Comparison of ENCODE assay signal across 13 cellular contexts in the genomic region with DNA sequence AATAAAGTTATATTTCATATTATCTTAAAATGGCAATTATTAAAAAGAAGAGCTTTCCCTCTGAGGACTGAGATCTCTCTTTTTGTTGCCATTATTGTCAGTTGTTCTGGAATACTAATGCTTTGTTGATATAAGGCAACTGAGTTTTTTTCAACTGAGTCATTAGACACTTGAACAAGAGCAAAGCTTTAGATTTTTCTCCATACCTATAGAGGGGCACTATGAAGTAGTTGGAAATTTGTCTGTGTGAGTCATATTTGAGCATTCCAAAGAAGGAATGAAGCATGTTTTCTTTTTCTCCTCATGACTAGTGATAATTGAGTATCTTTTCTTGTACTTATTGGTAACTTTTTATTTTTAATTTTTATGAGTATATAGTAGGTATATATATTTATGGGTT. TPM values are rescaled to one million over a fixed set of nuclear protein-coding genes. Genes with fewer than 3 reads are reported as not detected.
DNase-seq lines count a peak whose midpoint lies in the region; ATAC-seq and TF ChIP-seq lines count a peak whose summit lies in the region.
"Had no signal": no experiment of that assay in that cellular context is flagged by ENCODE, and none has a peak within 500 bp of the region (broad histone marks: within the 10 kb centered on the region; RNA-seq: fewer than 3 reads in every experiment).

No MANE protein-coding gene starts in this region.

- no peak for TF ChIP-seq EP300 in sigmoid colon (IDR thresholded peaks at IDR 0.05)

- H3K4me3 ChIP-seq in epithelial cell of proximal tubule (ENCODE audit: low read depth, low read length) = no peak overlapping the region
- no peak overlapping the region for H3K4me3 ChIP-seq in sigmoid colon
- H3K4me3 ChIP-seq: coronary artery, pancreas had no signal

- no peak for TF ChIP-seq POLR2A in sigmoid colon (IDR thresholded peaks at IDR 0.05)

- no peaks in the 10 kb centered on the region for H3K36me3 ChIP-seq in sigmoid colon
- H3K36me3 ChIP-seq: pancreas had no signal

- intact Hi-C loops in sigmoid colon (cut with DNase I) = no loop called here

- peak; percentile 97 for DNase-seq in ELR (ENCODE audit: low read depth)
- peak; percentile 42 for DNase-seq in RKO (ENCODE audit: low spot score)
- DNase-seq in epithelial cell of proximal tubule (ENCODE audit: low read depth) = peak; percentile 55
- peak; percentile 90 for DNase-seq in renal cortical epithelial cell (ENCODE audit: low read depth)
- no peak for DNase-seq in sigmoid colon
- DNase-seq: activated CD4-positive, alpha-beta T cell treated with anti-CD3 and anti-CD28 coated beads for 48 hours; activated gamma-delta T cell treated with Interleukin-2 at 50 U/mL for 16 hours; NCI-H510A; pancreas had no signal

- H3K27ac ChIP-seq in sigmoid colon = no peak overlapping the region
- H3K27ac ChIP-seq: coronary artery, pancreas had no signal

- no peaks in the 10 kb centered on the region for H3K27me3 ChIP-seq in sigmoid colon
- H3K27me3 ChIP-seq: pancreas had no signal

- TF ChIP-seq CTCF in epithelial cell of proximal tubule (conservative IDR thresholded peaks at IDR 0.05; ENCODE audit: low read depth, low read length) = no peak
- TF ChIP-seq CTCF in sigmoid colon (IDR thresholded peaks at IDR 0.05) = no peak

- ATAC-seq in HG03025 (IDR thresholded peaks at IDR 0.05; ENCODE audit: low FRiP score, unreplicated experiment) = no peak
- ATAC-seq in GM18873 (IDR thresholded peaks at IDR 0.05; ENCODE audit: low FRiP score, unreplicated experiment) = no peak
- ATAC-seq in GM21723 (IDR thresholded peaks at IDR 0.05; ENCODE audit: unreplicated experiment) = no peak
- ATAC-seq: pancreas had no signal

- H3K9me3 ChIP-seq in sigmoid colon = no peaks in the 10 kb centered on the region
- H3K9me3 ChIP-seq: pancreas had no signal

- peaks cover 0 to 48% (median 39%) of the 10 kb centered on the region in 4 donors for H3K4me1 ChIP-seq in sigmoid colon

RNA-seq across cellular contexts. Expression of gene RPA3, which starts 24.5 kb away (rescaled TPM):
- total RNA-seq in epithelial cell of proximal tubule (33.7 and 50.7 TPM in 2 replicates), renal cortical epithelial cell (22.2 and 49.5 TPM in 2 replicates), sigmoid colon (10 to 100 TPM; 15.8 to 30.3 (median 29.5) TPM)
- polyA plus RNA-seq in sigmoid colon = 10 to 100 TPM; 38.0 to 66.8 (median 44.4) TPM

RNA-seq across cellular contexts. Expression of gene UMAD1, which starts 53.3 kb away (rescaled TPM):
- total RNA-seq in epithelial cell of proximal tubule (9.7 and 9.8 TPM in 2 replicates), renal cortical epithelial cell (19.3 and 24.2 TPM in 2 replicates), sigmoid colon (10 to 100 TPM; 11.1 to 20.7 (median 15.5) TPM)
- polyA plus RNA-seq in sigmoid colon = 10 to 100 TPM in 2 of 3 donors, 1 to 10 TPM in 1; 8.7 to 51.1 (median 20.3) TPM
